19 cellular contexts compared by ENCODE assay signal in genomic region chr9:37348917-37349316, GRCh38.
A peak's percentile ranks its signal among the peaks of the same experiment; 100 is the strongest.
DNase-seq lines count a peak whose midpoint lies in the region; ATAC-seq, FAIRE-seq and TF ChIP-seq lines count a peak whose summit lies in the region.
"Had no signal": no experiment of that assay in that cellular context is flagged by ENCODE, and none has a peak within 500 bp of the region (broad histone marks: within the 10 kb centered on the region; RNA-seq: fewer than 3 reads in every experiment).

No MANE protein-coding gene starts in this region.

- no peak overlapping the region for H3K9ac ChIP-seq in astrocyte (ENCODE audit: low read length)

- H3K27ac ChIP-seq in astrocyte (ENCODE audit: low read depth, low read length) = no peak overlapping the region
- H3K27ac ChIP-seq: 22Rv1, PC-9, RWPE1 had no signal

- H3K9me3 ChIP-seq in astrocyte (ENCODE audit: insufficient read depth, low read depth, low read length) = no peaks in the 10 kb centered on the region
- H3K9me3 ChIP-seq: Caco-2 had no signal

- H3K4me1 Mint-ChIP-seq in stimulated activated naive CD8-positive, alpha-beta T cell treated with anti-CD3 and anti-CD28 coated beads, Interleukin-15, Interleukin-2, amounts not matched to agents 100 ng/mL and 50 ng/mL, for 24 hours (ENCODE audit: low read depth) = no peaks in the 10 kb centered on the region
- peaks cover 8% of the 10 kb centered on the region for H3K4me1 Mint-ChIP-seq in astrocyte (ENCODE audit: low read depth, unreplicated experiment)
- H3K4me1 Mint-ChIP-seq: H9 had no signal

- H3K4me3 ChIP-seq in astrocyte (ENCODE audit: insufficient read depth, low read depth, low read length) = no peak overlapping the region
- H3K4me3 ChIP-seq: PC-9 had no signal

- H3K79me2 ChIP-seq in astrocyte (ENCODE audit: insufficient read depth, low read length) = no peaks in the 10 kb centered on the region

- DNase-seq in NCI-H1105 treated with DMSO at 0.1 percent for 48 hours (lab: John Stamatoyannopoulos, UW) = peak; percentile 3
- DNase-seq in NCI-H1105 (lab: John Stamatoyannopoulos, UW) = no peak
- DNase-seq in stimulated activated naive CD8-positive, alpha-beta T cell treated with anti-CD3 and anti-CD28 coated beads, Interleukin-15, Interleukin-2, amounts not matched to agents 100 U/mL and 50 U/mL, for 24 hours = no peak
- DNase-seq in astrocyte (ENCODE audit: low read depth) = no peak
- DNase-seq in activated CD4-positive, alpha-beta T cell treated with anti-CD3 and anti-CD28 coated beads for 48 hours = no peak
- DNase-seq in activated effector memory CD4-positive, alpha-beta T cell treated with Interleukin-2 at 50 U/mL for 16 hours = no peak
- DNase-seq in medulla oblongata (ENCODE audit: extremely low spot score) = no peak
- DNase-seq: Caco-2, GDM1, H9, Karpas-422, NCI-H2107, NCI-H446 treated with DMSO at 0.1 percent for 48 hours, NCI-H774, PC-9 had no signal

- no peaks in the 10 kb centered on the region for H4K20me1 ChIP-seq in astrocyte (ENCODE audit: insufficient read depth, low read length)

- H3K27ac Mint-ChIP-seq in stimulated activated naive CD8-positive, alpha-beta T cell treated with anti-CD3 and anti-CD28 coated beads, Interleukin-15, Interleukin-2, amounts not matched to agents 100 ng/mL and 50 ng/mL, for 24 hours = peak overlapping the region; percentile 2
- no peak overlapping the region for H3K27ac Mint-ChIP-seq in astrocyte (ENCODE audit: unreplicated experiment)
- H3K27ac Mint-ChIP-seq: H9 had no signal

- H3K4me2 ChIP-seq in astrocyte (ENCODE audit: low read length) = no peak overlapping the region
- H3K4me2 ChIP-seq: PC-9 had no signal

- H3K27me3 ChIP-seq in astrocyte (ENCODE audit: insufficient read depth, low read length) = no peaks in the 10 kb centered on the region

- no peaks in the 10 kb centered on the region for H3K4me1 ChIP-seq in astrocyte (ENCODE audit: insufficient read depth, low read length)
- H3K4me1 ChIP-seq: Caco-2 had no signal

- peaks cover 43% of the 10 kb centered on the region for H3K36me3 Mint-ChIP-seq in stimulated activated naive CD8-positive, alpha-beta T cell treated with anti-CD3 and anti-CD28 coated beads, Interleukin-15, Interleukin-2, amounts not matched to agents 100 ng/mL and 50 ng/mL, for 24 hours (ENCODE audit: low read depth)
- H3K36me3 Mint-ChIP-seq in astrocyte (ENCODE audit: low read depth, unreplicated experiment) = peaks cover 6% of the 10 kb centered on the region

- no peak for TF ChIP-seq CTCF in astrocyte (IDR thresholded peaks at IDR 0.05; ENCODE audit: insufficient read depth, low read depth, low read length)

- H3K9me3 Mint-ChIP-seq in stimulated activated naive CD8-positive, alpha-beta T cell treated with anti-CD3 and anti-CD28 coated beads, Interleukin-15, Interleukin-2, amounts not matched to agents 100 ng/mL and 50 ng/mL, for 24 hours = no peaks in the 10 kb centered on the region
- H3K9me3 Mint-ChIP-seq in astrocyte (ENCODE audit: unreplicated experiment) = no peaks in the 10 kb centered on the region
- H3K9me3 Mint-ChIP-seq: H9 had no signal

- no peaks in the 10 kb centered on the region for H3K36me3 ChIP-seq in astrocyte (ENCODE audit: insufficient read depth, low read length)

- H3K27me3 Mint-ChIP-seq in stimulated activated naive CD8-positive, alpha-beta T cell treated with anti-CD3 and anti-CD28 coated beads, Interleukin-15, Interleukin-2, amounts not matched to agents 100 ng/mL and 50 ng/mL, for 24 hours = no peaks in the 10 kb centered on the region
- H3K27me3 Mint-ChIP-seq in astrocyte (ENCODE audit: low read depth, unreplicated experiment) = no peaks in the 10 kb centered on the region

- peak; percentile 37 for FAIRE-seq in astrocyte (lab: Jason Lieb, UNC)
- FAIRE-seq: GM19239 had no signal

- H2AFZ ChIP-seq in astrocyte (ENCODE audit: low read depth, low read length) = no peak overlapping the region
- H2AFZ ChIP-seq: PC-9 had no signal

- ATAC-seq in stimulated activated naive CD8-positive, alpha-beta T cell treated with anti-CD3 and anti-CD28 coated beads, Interleukin-15, Interleukin-2, amounts not matched to agents 100 U/mL and 50 U/mL, for 24 hours = no peak

- H3K4me3 Mint-ChIP-seq in stimulated activated naive CD8-positive, alpha-beta T cell treated with anti-CD3 and anti-CD28 coated beads, Interleukin-15, Interleukin-2, amounts not matched to agents 100 ng/mL and 50 ng/mL, for 24 hours = no peak overlapping the region
- H3K4me3 Mint-ChIP-seq in astrocyte (ENCODE audit: unreplicated experiment) = no peak overlapping the region
- H3K4me3 Mint-ChIP-seq: H9 had no signal
